ENCODE assay signal across 11 cellular contexts in the genomic region with DNA sequence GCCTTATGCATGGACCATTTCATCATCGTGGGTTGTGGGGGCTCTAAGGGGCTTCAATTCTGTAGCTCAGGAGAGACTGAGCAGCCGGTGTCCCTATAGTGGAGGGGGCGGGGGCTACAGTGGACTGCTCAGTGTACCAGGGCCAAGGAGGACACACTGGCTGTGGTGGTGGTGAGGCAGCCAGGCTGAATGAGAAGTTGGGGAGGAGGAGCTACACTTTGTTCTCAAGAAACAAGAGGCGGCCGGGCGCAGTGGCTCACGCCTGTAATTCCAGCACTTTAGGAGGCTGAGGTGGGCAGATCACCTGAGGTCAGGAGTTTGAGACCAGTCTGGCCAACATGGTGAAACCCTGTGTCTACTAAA. TPM values are rescaled to one million over a fixed set of nuclear protein-coding genes. Genes with fewer than 3 reads are reported as not detected.
DNase-seq lines count a peak whose midpoint lies in the region; ATAC-seq, FAIRE-seq and TF ChIP-seq lines count a peak whose summit lies in the region.
"Not testable (repeated sequence)": the region's sequence is repeated elsewhere in the genome, so short reads cannot be mapped to it uniquely, and the experiment has no call there.
"Had no signal": no experiment of that assay in that cellular context is flagged by ENCODE, and none has a peak within 500 bp of the region (broad histone marks: within the 10 kb centered on the region; RNA-seq: fewer than 3 reads in every experiment).

No MANE protein-coding gene starts in this region.

- H3K4me3 ChIP-seq in BLaER1 treated with 17β-estradiol and CSF1 and Interleukin-3, amounts not matched to agents 10 nM and 100 nM, result peak overlapping the region in 1 of 10 experiments; percentile 37; a peak in 2 of 20 replicates
- peak overlapping the region; percentile 55 for H3K4me3 ChIP-seq in HUES64 (ENCODE audit: low read length)
- H3K4me3 ChIP-seq in keratinocyte (ENCODE audit: control insufficient read depth in 2 of 3, extremely low read depth in 1 of 3, insufficient read depth in 2 of 3, low read depth in 1 of 3, low read length in 3 of 3), result not testable (repeated sequence)
- H3K4me3 ChIP-seq in thoracic aorta, result peak overlapping the region; percentile 56

- intact Hi-C loops in MCF 10A (cut with micrococcal nuclease), result loop anchor here (5.0 kb wide), 1 partner anchor 34 kb away; the partner anchor contains the start of gene LIN7B

- DNase-seq in T-helper 2 cell treated with Interferon-gamma antibody and Interleukin-4, amounts not matched to agents 5 μg/mL and 100 μg/mL, for 36 hours (ENCODE audit: low spot score); MCF 10A (ENCODE audit: unreplicated experiment); glutamatergic neuron; keratinocyte (ENCODE audit: low read depth, low spot score); osteocyte (ENCODE audit: extremely low spot score, unreplicated experiment); thoracic aorta (ENCODE audit: low spot score): not testable (repeated sequence)

- H3K4me2 ChIP-seq in BLaER1 treated with 17β-estradiol and CSF1 and Interleukin-3, amounts not matched to agents 10 nM and 100 nM, result peak overlapping the region; percentile 23 to 84 (median 63); a peak in 21 of 22 replicates
- H3K4me2 ChIP-seq in keratinocyte (ENCODE audit: control insufficient read depth, extremely low read depth, insufficient read depth, low read depth, low read length), result peak overlapping the region; percentile 6

- peak overlapping the region; percentile 76 for H3K4me3 Mint-ChIP-seq in T-helper 2 cell treated with Interferon-gamma antibody and Interleukin-4, amounts not matched to agents 5 μg/mL and 100 μg/mL, for 36 hours
- H3K4me3 Mint-ChIP-seq in MCF 10A (ENCODE audit: unreplicated experiment), result peak overlapping the region; percentile 0
- H3K4me3 Mint-ChIP-seq in glutamatergic neuron (ENCODE audit: unreplicated experiment), result peak overlapping the region; percentile 79
- peak overlapping the region; percentile 63 for H3K4me3 Mint-ChIP-seq in osteocyte (ENCODE audit: unreplicated experiment)

- H3K27ac Mint-ChIP-seq in T-helper 2 cell treated with Interferon-gamma antibody and Interleukin-4, amounts not matched to agents 5 μg/mL and 100 μg/mL, for 36 hours; MCF 10A (ENCODE audit: low read depth, unreplicated experiment); glutamatergic neuron (ENCODE audit: unreplicated experiment); osteocyte (ENCODE audit: unreplicated experiment): not testable (repeated sequence)

- not testable (repeated sequence) for H3K9me3 Mint-ChIP-seq in T-helper 2 cell treated with Interferon-gamma antibody and Interleukin-4, amounts not matched to agents 5 μg/mL and 100 μg/mL, for 36 hours; MCF 10A (ENCODE audit: unreplicated experiment); osteocyte (ENCODE audit: unreplicated experiment)
- H3K9me3 Mint-ChIP-seq in glutamatergic neuron (ENCODE audit: unreplicated experiment), result peaks cover 18% of the 10 kb centered on the region

- not testable (repeated sequence) for H3K36me3 ChIP-seq in BLaER1 treated with 17β-estradiol and CSF1 and Interleukin-3, amounts not matched to agents 10 nM and 100 nM; HUES64 (ENCODE audit: insufficient read depth, low read length); keratinocyte (ENCODE audit: control insufficient read depth in 2 of 2, extremely low read depth in 1 of 2, insufficient read depth in 2 of 2, low read length in 2 of 2); thoracic aorta

- H3K9me1 ChIP-seq in keratinocyte (ENCODE audit: control insufficient read depth, extremely low read depth, insufficient read depth, low read length), result not testable (repeated sequence)

- H3K4me1 Mint-ChIP-seq in T-helper 2 cell treated with Interferon-gamma antibody and Interleukin-4, amounts not matched to agents 5 μg/mL and 100 μg/mL, for 36 hours (ENCODE audit: low read depth), result peaks cover 32% of the 10 kb centered on the region
- H3K4me1 Mint-ChIP-seq in MCF 10A (ENCODE audit: insufficient read depth, unreplicated experiment), result peaks cover 25% of the 10 kb centered on the region
- H3K4me1 Mint-ChIP-seq in glutamatergic neuron (ENCODE audit: low read depth, unreplicated experiment), result peaks cover 21% of the 10 kb centered on the region
- H3K4me1 Mint-ChIP-seq in osteocyte (ENCODE audit: unreplicated experiment), result peaks cover 25% of the 10 kb centered on the region

- not testable (repeated sequence) for H3K27ac ChIP-seq in BLaER1 treated with 17β-estradiol and CSF1 and Interleukin-3, amounts not matched to agents 10 nM and 100 nM; keratinocyte (ENCODE audit: control insufficient read depth, insufficient read depth, low read length); thoracic aorta
- peak overlapping the region; percentile 50; the same call in 1 of the 2 replicates for H3K27ac ChIP-seq in HUES64 (ENCODE audit: low read depth, low read length)

- H2AFZ ChIP-seq in keratinocyte (ENCODE audit: control insufficient read depth, low read length), result not testable (repeated sequence)

- H3K27me3 ChIP-seq in BLaER1 treated with 17β-estradiol and CSF1 and Interleukin-3, amounts not matched to agents 10 nM and 100 nM; HUES64 (ENCODE audit: insufficient read depth, low read length); keratinocyte (ENCODE audit: control insufficient read depth, extremely low read depth, insufficient read depth, low read length); thoracic aorta (replicated peaks; ENCODE audit: insufficient read depth): not testable (repeated sequence)

- H3K9ac ChIP-seq in BLaER1 treated with 17β-estradiol and CSF1 and Interleukin-3, amounts not matched to agents 10 nM and 100 nM; keratinocyte (ENCODE audit: control insufficient read depth, extremely low read depth, insufficient read depth, low read length): not testable (repeated sequence)
- H3K9ac ChIP-seq in HUES64 (ENCODE audit: low read depth, low read length), result peak overlapping the region; percentile 45; the same call in 1 of the 2 replicates

- FAIRE-seq in keratinocyte (lab: Jason Lieb, UNC), result not testable (repeated sequence)

- not testable (repeated sequence) for TF ChIP-seq CTCF in MCF 10A (IDR thresholded peaks at IDR 0.05; ENCODE audit: unreplicated experiment); glutamatergic neuron (IDR thresholded peaks at IDR 0.05; ENCODE audit: partially characterized antibody, unreplicated experiment); keratinocyte (optimal IDR thresholded peaks at IDR 0.05 in 1 of 3, IDR thresholded peaks at IDR 0.05 in 1 of 3, conservative IDR thresholded peaks at IDR 0.05 in 1 of 3; ENCODE audit: extremely low read depth in 1 of 3, insufficient read depth in 2 of 3, low read length in 3 of 3); osteocyte (IDR thresholded peaks at IDR 0.05); thoracic aorta (IDR thresholded peaks at IDR 0.05)

- POLR2A ChIA-PET in MCF 10A (lab: Yijun Ruan, JAX), result interaction anchor here (0.9 kb wide), 1 partner anchor 53 kb away, joined by 4 read pairs; no protein-coding TSS in a partner anchor

- peaks cover 38% of the 10 kb centered on the region for H3K27me3 Mint-ChIP-seq in T-helper 2 cell treated with Interferon-gamma antibody and Interleukin-4, amounts not matched to agents 5 μg/mL and 100 μg/mL, for 36 hours (ENCODE audit: low read depth)
- not testable (repeated sequence) for H3K27me3 Mint-ChIP-seq in MCF 10A (ENCODE audit: insufficient read depth, unreplicated experiment); osteocyte (ENCODE audit: unreplicated experiment)
- H3K27me3 Mint-ChIP-seq in glutamatergic neuron (ENCODE audit: unreplicated experiment), result peaks cover 16% of the 10 kb centered on the region

- H3K4me1 ChIP-seq in BLaER1 treated with 17β-estradiol and CSF1 and Interleukin-3, amounts not matched to agents 10 nM and 100 nM, result peaks cover 28 to 65% (median 60%) of the 10 kb centered on the region in 10 experiments
- not testable (repeated sequence) for H3K4me1 ChIP-seq in HUES64 (ENCODE audit: insufficient read depth, low read length)
- H3K4me1 ChIP-seq in keratinocyte (ENCODE audit: control insufficient read depth, extremely low read depth, insufficient read depth, low read length), result peaks cover 20% of the 10 kb centered on the region
- peaks cover 22 to 34% of the 10 kb centered on the region in 2 donors for H3K4me1 ChIP-seq in thoracic aorta (ENCODE audit: control insufficient read depth in 1 of 2, low read depth in 2 of 2)

- dilution Hi-C loops in keratinocyte (cut with MboI; ENCODE audit: extremely low pct_ligation_motif_present, low sequenced_read_pairs), result not testable (repeated sequence)

- H3K9me3 ChIP-seq in BLaER1 treated with 17β-estradiol and CSF1 and Interleukin-3, amounts not matched to agents 10 nM and 100 nM (replicated peaks in 1 of 11); HUES64 (ENCODE audit: insufficient read depth, low read depth, low read length); keratinocyte (ENCODE audit: control insufficient read depth, low read depth, low read length); thoracic aorta: not testable (repeated sequence)

- CTCF ChIA-PET in MCF 10A (lab: Yijun Ruan, JAX), result interaction anchor here (0.5 to 3.6 kb wide), 19 partner anchors 8 to 525 kb away, joined by 3 to 29 read pairs (median 5); partner anchors contain the start of gene LIN7B

- WGBS in HUES64, result 16% methylated on average over 7 of the region's 7 CpGs

- not testable (repeated sequence) for BruUV-seq in MCF 10A (replicated peaks; lab: Mats Ljungman, UMichigan)

- not testable (repeated sequence) for H3K79me2 ChIP-seq in keratinocyte (ENCODE audit: control insufficient read depth, insufficient read depth, low read length)

- ATAC-seq in thoracic aorta (ENCODE audit: insufficient number of reproducible peaks, low FRiP score, low read depth), result not testable (repeated sequence)

- not testable (repeated sequence) for H3K36me3 Mint-ChIP-seq in T-helper 2 cell treated with Interferon-gamma antibody and Interleukin-4, amounts not matched to agents 5 μg/mL and 100 μg/mL, for 36 hours (ENCODE audit: low read depth); MCF 10A (ENCODE audit: insufficient read depth, unreplicated experiment); glutamatergic neuron (ENCODE audit: unreplicated experiment); osteocyte (ENCODE audit: unreplicated experiment)

- not testable (repeated sequence) for H4K20me1 ChIP-seq in BLaER1 treated with 17β-estradiol and CSF1 and Interleukin-3, amounts not matched to agents 10 nM and 100 nM; keratinocyte (ENCODE audit: control insufficient read depth, extremely low read depth, insufficient read depth, low read length)

RNA-seq across cellular contexts. Expression of gene HRC, which starts 8.8 kb away (rescaled TPM):
- polyA plus RNA-seq in HUES64 (2013, experiment 1 of 2), result 0.80 TPM
- 2.1 TPM for polyA plus RNA-seq in HUES64 (2013, experiment 2 of 2)
- total RNA-seq in MCF 10A (2022) (not detected in 2 replicates), glutamatergic neuron (ENCODE audit: unreplicated experiment) (26.6 TPM), osteocyte (not detected in 2 replicates), thoracic aorta (1 to 10 TPM; 2.2 to 6.5 TPM)
- 0.03 to 0.08 TPM in 2 of 3 replicates, not detected in the other for polyA plus RNA-seq in keratinocyte
- polyA plus RNA-seq in keratinocyte (2011; ENCODE audit: low read depth), result not detected
- not detected in 2 replicates for polyA plus RNA-seq in keratinocyte (2011; cell fraction: cytosol; rRNA removed)
- polyA plus RNA-seq in keratinocyte (2011; cell fraction: nucleus; rRNA removed), result 0.05 TPM in 2 replicates
- polyA plus RNA-seq in keratinocyte (2012; ENCODE audit: low replicate concordance), result not detected in 2 replicates
- not detected in 3 replicates for polyA minus RNA-seq in keratinocyte
- polyA minus RNA-seq in keratinocyte (2011; cell fraction: cytosol; rRNA and poly(A)+ RNA removed), result not detected
- not detected in 2 replicates for polyA minus RNA-seq in keratinocyte (2011; cell fraction: nucleus; rRNA and poly(A)+ RNA removed)
- total RNA-seq: Calu3, H4 had no signal
- polyA plus RNA-seq: immature natural killer cell had no signal

RNA-seq across cellular contexts. Expression of gene TRPM4, which starts 11.2 kb away (rescaled TPM):
- 3.0 TPM for polyA plus RNA-seq in HUES64 (2013, experiment 1 of 2)
- 3.1 TPM for polyA plus RNA-seq in HUES64 (2013, experiment 2 of 2)
- total RNA-seq in MCF 10A (2022) (21.2 and 21.4 TPM in 2 replicates), glutamatergic neuron (ENCODE audit: unreplicated experiment) (54.1 TPM), osteocyte (28.5 and 28.7 TPM in 2 replicates), thoracic aorta (10 to 100 TPM; 48.3 to 65.9 TPM)
- polyA plus RNA-seq in keratinocyte, result 16.1 to 23.3 TPM (median 16.1 TPM) in 3 replicates
- 11.6 TPM for polyA plus RNA-seq in keratinocyte (2011; ENCODE audit: low read depth)
- 6.4 and 10.4 TPM in 2 replicates for polyA plus RNA-seq in keratinocyte (2011; cell fraction: cytosol; rRNA removed)
- 82.9 and 106 TPM in 2 replicates for polyA plus RNA-seq in keratinocyte (2011; cell fraction: nucleus; rRNA removed)
- polyA plus RNA-seq in keratinocyte (2012; ENCODE audit: low replicate concordance), result 26.1 and 28.3 TPM in 2 replicates
- 22.8 to 48.8 TPM (median 33.7 TPM) in 3 replicates for polyA minus RNA-seq in keratinocyte
- 36.6 TPM for polyA minus RNA-seq in keratinocyte (2011; cell fraction: cytosol; rRNA and poly(A)+ RNA removed)
- polyA minus RNA-seq in keratinocyte (2011; cell fraction: nucleus; rRNA and poly(A)+ RNA removed), result 74.5 and 74.8 TPM in 2 replicates

RNA-seq across cellular contexts. Expression of gene PPFIA3, which starts 27.0 kb away (rescaled TPM):
- polyA plus RNA-seq in HUES64 (2013, experiment 1 of 2), result 12.0 TPM
- 19.0 TPM for polyA plus RNA-seq in HUES64 (2013, experiment 2 of 2)
- total RNA-seq in MCF 10A (2022), result 6.7 and 8.0 TPM in 2 replicates
- 104 TPM for total RNA-seq in glutamatergic neuron (ENCODE audit: unreplicated experiment)
- polyA plus RNA-seq in keratinocyte, result 3.0 to 3.4 TPM (median 3.1 TPM) in 3 replicates
- 5.1 TPM for polyA plus RNA-seq in keratinocyte (2011; ENCODE audit: low read depth)
- 1.5 and 3.2 TPM in 2 replicates for polyA plus RNA-seq in keratinocyte (2011; cell fraction: cytosol; rRNA removed)
- polyA plus RNA-seq in keratinocyte (2011; cell fraction: nucleus; rRNA removed), result 5.8 and 7.9 TPM in 2 replicates
- polyA plus RNA-seq in keratinocyte (2012; ENCODE audit: low replicate concordance), result 4.5 and 7.7 TPM in 2 replicates
- polyA minus RNA-seq in keratinocyte, result 2.6 to 4.5 TPM (median 3.4 TPM) in 3 replicates
- polyA minus RNA-seq in keratinocyte (2011; cell fraction: cytosol; rRNA and poly(A)+ RNA removed), result 6.5 TPM
- 2.0 and 3.4 TPM in 2 replicates for polyA minus RNA-seq in keratinocyte (2011; cell fraction: nucleus; rRNA and poly(A)+ RNA removed)
- total RNA-seq in osteocyte, result 6.6 and 9.5 TPM in 2 replicates
- 1 to 10 TPM; 2.7 to 5.0 TPM for total RNA-seq in thoracic aorta

RNA-seq across cellular contexts. Expression of gene C19orf73, which starts 27.4 kb away (rescaled TPM):
- polyA plus RNA-seq in HUES64 (2013, experiment 1 of 2), result 0.70 TPM
- polyA plus RNA-seq in HUES64 (2013, experiment 2 of 2), result 0.57 TPM
- total RNA-seq in MCF 10A (2022) (2.4 and 3.2 TPM in 2 replicates), glutamatergic neuron (ENCODE audit: unreplicated experiment) (3.2 TPM), osteocyte (1.8 and 3.4 TPM in 2 replicates), thoracic aorta (not detected)
- polyA plus RNA-seq in keratinocyte, result 0.54 to 0.98 TPM (median 0.71 TPM) in 3 replicates
- polyA plus RNA-seq in keratinocyte (2011; ENCODE audit: low read depth), result not detected
- polyA plus RNA-seq in keratinocyte (2011; cell fraction: cytosol; rRNA removed), result 0.49 and 0.77 TPM in 2 replicates
- polyA plus RNA-seq in keratinocyte (2011; cell fraction: nucleus; rRNA removed), result 0.92 and 0.99 TPM in 2 replicates
- polyA plus RNA-seq in keratinocyte (2012; ENCODE audit: low replicate concordance), result 0.83 and 1.6 TPM in 2 replicates
- polyA minus RNA-seq in keratinocyte, result not detected in 3 replicates
- not detected for polyA minus RNA-seq in keratinocyte (2011; cell fraction: cytosol; rRNA and poly(A)+ RNA removed)
- polyA minus RNA-seq in keratinocyte (2011; cell fraction: nucleus; rRNA and poly(A)+ RNA removed), result 0.93 TPM in 1 of 2 replicates, not detected in the other

RNA-seq across cellular contexts. Expression of gene LIN7B, which starts 32.2 kb away (rescaled TPM):
- 2.2 TPM for polyA plus RNA-seq in HUES64 (2013, experiment 1 of 2)
- 2.7 TPM for polyA plus RNA-seq in HUES64 (2013, experiment 2 of 2)
- total RNA-seq in MCF 10A (2022), result 2.6 and 3.2 TPM in 2 replicates
- 32.6 TPM for total RNA-seq in glutamatergic neuron (ENCODE audit: unreplicated experiment)
- polyA plus RNA-seq in keratinocyte, result 1.6 to 2.8 TPM (median 1.7 TPM) in 3 replicates
- polyA plus RNA-seq in keratinocyte (2011; ENCODE audit: low read depth), result 6.4 TPM
- 0.58 and 0.84 TPM in 2 replicates for polyA plus RNA-seq in keratinocyte (2011; cell fraction: cytosol; rRNA removed)
- 1.9 and 4.4 TPM in 2 replicates for polyA plus RNA-seq in keratinocyte (2011; cell fraction: nucleus; rRNA removed)
- 2.6 and 5.2 TPM in 2 replicates for polyA plus RNA-seq in keratinocyte (2012; ENCODE audit: low replicate concordance)
- polyA minus RNA-seq in keratinocyte, result 1.1 TPM in 1 of 3 replicates, not detected in the others
- polyA minus RNA-seq in keratinocyte (2011; cell fraction: cytosol; rRNA and poly(A)+ RNA removed), result not detected
- polyA minus RNA-seq in keratinocyte (2011; cell fraction: nucleus; rRNA and poly(A)+ RNA removed), result not detected in 2 replicates
- total RNA-seq in osteocyte, result 7.9 and 9.9 TPM in 2 replicates
- 10 to 100 TPM in 1 of 2 donors, not detected in 1; 19.8 TPM for total RNA-seq in thoracic aorta

Comparison
In these comparisons a context has a peak if more than half of its experiments do, and no peak if none do; other contexts are left out.
1. H3K4me3 Mint-ChIP-seq: peak in every context shown above with its lines; median percentile 79 in glutamatergic neuron; 76 in T-helper 2 cell treated with Interferon-gamma antibody and Interleukin-4, amounts not matched to agents 5 μg/mL and 100 μg/mL, for 36 hours; 63 in osteocyte; 0 in MCF 10A.
2. RNA of gene PPFIA3, which starts 27.0 kb away (total RNA-seq): 104 TPM in glutamatergic neuron (single experiment); 6.7 to 8.0 TPM in MCF 10A, 6.6 to 9.5 TPM in osteocyte and 2.7 to 5.0 TPM in thoracic aorta; every median in the first group is over 10 times any median in the second.